In the genomic region with DNA sequence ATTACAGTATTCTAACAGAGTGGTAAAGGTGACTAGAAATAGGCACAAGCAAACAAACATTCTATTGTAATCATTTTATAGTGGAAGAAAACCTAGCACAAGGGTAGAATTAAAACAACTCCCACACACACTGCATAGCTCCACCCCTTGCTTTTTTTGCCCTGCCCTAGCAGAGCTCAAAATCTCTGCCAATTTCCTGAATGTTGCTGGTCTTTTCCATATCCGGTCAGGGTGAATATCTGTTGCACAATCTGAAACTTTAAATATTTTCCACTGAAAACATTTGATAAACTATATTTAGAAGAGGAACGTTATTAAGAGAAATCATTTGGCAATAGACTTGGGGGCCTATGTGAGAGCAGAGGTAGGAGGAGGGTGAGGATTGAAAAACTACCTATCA, we compare ENCODE assay signal across 12 cellular contexts. TPM values are rescaled to one million over a fixed set of nuclear protein-coding genes. Genes with fewer than 3 reads are reported as not detected.
A peak's percentile ranks its signal among the peaks of the same experiment; 100 is the strongest.
DNase-seq lines count a peak whose midpoint lies in the region; ATAC-seq and TF ChIP-seq lines count a peak whose summit lies in the region.
"Had no signal": no experiment of that assay in that cellular context is flagged by ENCODE, and none has a peak within 500 bp of the region (broad histone marks: within the 10 kb centered on the region; RNA-seq: fewer than 3 reads in every experiment).

No MANE protein-coding gene starts in this region.

- peak in 6 of 8 donors; percentile 30 to 55 (median 43) for ATAC-seq in heart right ventricle
- no peak for ATAC-seq in Right ventricle myocardium inferior
- no peak for ATAC-seq in lung (ENCODE audit: insufficient read depth, low FRiP score)
- ATAC-seq in aorta (ENCODE audit: low FRiP score): peak; percentile 72
- ATAC-seq in HG02884 (IDR thresholded peaks at IDR 0.05; ENCODE audit: unreplicated experiment): no peak

- 19 to 25% methylated on average over 2 of the region's 2 CpGs for WGBS in heart right ventricle, 2 donors
- 1 to 6% methylated on average over 2 of the region's 2 CpGs for WGBS in lung, 2 donors
- 1 to 2% methylated on average over 2 of the region's 2 CpGs for WGBS in aorta, 2 donors

- DNase-seq in heart right ventricle (peak in 1 of 2 donors; percentile 66), Right ventricle myocardium inferior (ENCODE audit: missing footprints) (no peak), dermis blood vessel endothelial cell (peak; percentile 74), lung (ENCODE audit: low spot score) (peak; percentile 58), aorta (peak in 1 of 2 donors; percentile 56), T1000 (lab: John Stamatoyannopoulos, UW) (no peak), SW480 (ENCODE audit: low spot score) (no peak)
- DNase-seq: activated effector memory CD4-positive, alpha-beta T cell treated with Interleukin-2 at 50 U/mL for 16 hours; KBM-7; stimulated activated CD4-positive, alpha-beta T cell treated with anti-CD3 and anti-CD28 coated beads, Interleukin-4, amount 100 ng/mL, for 4 hours had no signal

- no peaks in the 10 kb centered on the region for H3K27me3 ChIP-seq in heart right ventricle
- H3K27me3 ChIP-seq in lung (ENCODE audit: control insufficient read depth, insufficient read depth): no peaks in the 10 kb centered on the region
- no peaks in the 10 kb centered on the region for H3K27me3 ChIP-seq in aorta (ENCODE audit: control insufficient read depth in 1 of 2, insufficient read depth in 2 of 2, low read length in 1 of 2)

- TF ChIP-seq CTCF in heart right ventricle (IDR thresholded peaks at IDR 0.05): no peak
- TF ChIP-seq CTCF in lung (IDR thresholded peaks at IDR 0.05; ENCODE audit: control extremely low read depth, extremely low read depth): no peak

- H3K4me3 ChIP-seq in heart right ventricle: no peak overlapping the region
- H3K4me3 ChIP-seq in lung: no peak overlapping the region
- no peak overlapping the region for H3K4me3 ChIP-seq in aorta (ENCODE audit: low read length in 2 of 2)

- H3K9me3 ChIP-seq in heart right ventricle (peaks cover 0 to 5% (median 0%) of the 10 kb centered on the region in 11 donors), lung (ENCODE audit: control insufficient read depth in 2 of 2, insufficient read depth in 1 of 2, low read length in 1 of 2) (no peaks in the 10 kb centered on the region), aorta (ENCODE audit: control insufficient read depth, low read length) (no peaks in the 10 kb centered on the region)
- H3K9me3 ChIP-seq: neutrophil had no signal

- H3K4me1 ChIP-seq in heart right ventricle: peaks cover 3 to 44% (median 27%) of the 10 kb centered on the region in 9 donors
- peaks cover 3 to 4% of the 10 kb centered on the region in 2 donors for H3K4me1 ChIP-seq in lung (ENCODE audit: control insufficient read depth in 2 of 2, insufficient read depth in 2 of 2, low read length in 2 of 2)
- H3K4me1 ChIP-seq in aorta (ENCODE audit: control insufficient read depth in 1 of 2, insufficient read depth in 2 of 2, low read length in 2 of 2): no peaks in the 10 kb centered on the region

- H3K27ac ChIP-seq in heart right ventricle (peak overlapping the region in 9 of 10 donors; percentile 5 to 67 (median 51)), lung (ENCODE audit: low read depth in 1 of 2, low read length in 1 of 2) (peak overlapping the region in 1 of 2 donors; percentile 29), aorta (ENCODE audit: low read depth in 1 of 2, low read length in 2 of 2) (no peak overlapping the region)
- H3K27ac ChIP-seq: neutrophil had no signal

- intact Hi-C loops in heart right ventricle (cut with DNase I): loop anchor here in 2 of 10 donors (2.0 to 5.0 kb wide), 2 partner anchors 46 to 48 kb away; no protein-coding TSS in a partner anchor
- intact Hi-C loops in Right ventricle myocardium inferior (cut with DNase I): loop anchor here (5.0 kb wide), 1 partner anchor 41 kb away; no protein-coding TSS in a partner anchor
- intact Hi-C loops in aorta (cut with DNase I): loop anchor here (2.0 to 10.0 kb wide), 2 partner anchors 42 to 118 kb away; no protein-coding TSS in a partner anchor

- H3K36me3 ChIP-seq in heart right ventricle (no peaks in the 10 kb centered on the region), lung (ENCODE audit: control insufficient read depth in 2 of 2, insufficient read depth in 2 of 2, low read length in 2 of 2) (no peaks in the 10 kb centered on the region), aorta (ENCODE audit: control insufficient read depth in 1 of 2, insufficient read depth in 2 of 2, low read length in 1 of 2) (no peaks in the 10 kb centered on the region)
- H3K36me3 ChIP-seq: neutrophil had no signal

RNA-seq across cellular contexts. Expression of a gene that starts 2.7 kb away (rescaled TPM):
- total RNA-seq in heart right ventricle (1 to 10 TPM in 9 of 10 donors, under 1 TPM in 1; 0.62 to 4.9 (median 2.0) TPM), Right ventricle myocardium inferior (2.6 TPM), dermis blood vessel endothelial cell (5.8 and 6.9 TPM in 2 replicates), lung (10 to 100 TPM; 14.4 to 15.6 TPM), aorta (1 to 10 TPM; 2.7 to 3.9 TPM)
- polyA plus RNA-seq in heart right ventricle (1 to 10 TPM; 4.4 to 4.8 TPM), lung (10 to 100 TPM; 16.4 to 28.9 TPM), aorta (1 to 10 TPM; 4.8 to 7.1 TPM)

RNA-seq across cellular contexts. Expression of a gene that starts 2.8 kb away (rescaled TPM):
- 10 to 100 TPM; 67.0 to 92.9 (median 74.3) TPM for total RNA-seq in heart right ventricle
- 10 to 100 TPM; 17.9 to 78.0 TPM for polyA plus RNA-seq in heart right ventricle
- total RNA-seq in Right ventricle myocardium inferior: 83.1 TPM
- total RNA-seq in dermis blood vessel endothelial cell: 20.8 and 22.0 TPM in 2 replicates
- 10 to 100 TPM; 26.3 to 37.1 TPM for total RNA-seq in lung
- polyA plus RNA-seq in lung: 10 to 100 TPM; 18.7 to 27.0 TPM
- 10 to 100 TPM; 11.5 to 24.8 TPM for total RNA-seq in aorta
- polyA plus RNA-seq in aorta: 10 to 100 TPM in 1 of 2 donors, 1 to 10 TPM in 1; 6.9 to 14.8 TPM

RNA-seq across cellular contexts. Expression of a gene that starts 53.7 kb away (rescaled TPM):
- total RNA-seq in heart right ventricle (10 to 100 TPM; 16.4 to 21.5 (median 19.2) TPM), Right ventricle myocardium inferior (21.0 TPM), dermis blood vessel endothelial cell (17.5 and 18.4 TPM in 2 replicates), lung (10 to 100 TPM; 42.3 to 47.0 TPM), aorta (10 to 100 TPM; 42.7 to 47.9 TPM)
- polyA plus RNA-seq in heart right ventricle (10 to 100 TPM; 19.1 to 19.2 TPM), lung (10 to 100 TPM; 31.3 to 32.9 TPM), aorta (10 to 100 TPM; 20.5 to 65.4 TPM)

Comparison
In these comparisons a context has a peak if more than half of its experiments do, and no peak if none do; other contexts are left out.
1. ATAC-seq: peak in heart right ventricle (6 of 8) and aorta (single experiment); none in Right ventricle myocardium inferior (single experiment), lung (single experiment) and HG02884 (single experiment).
2. DNase-seq: peak in dermis blood vessel endothelial cell (single experiment) and lung (single experiment); none in Right ventricle myocardium inferior (single experiment), T1000 (single experiment) and SW480 (single experiment).
3. H3K27ac ChIP-seq: peak in heart right ventricle (9 of 10); none in aorta (0 of 2).